28 cellular contexts compared by ENCODE assay signal in genomic region chr1:66628951-66629350, GRCh38.
"Had no signal": no experiment of that assay in that cellular context is flagged by ENCODE, and none has a peak within 500 bp of the region (broad histone marks: within the 10 kb centered on the region; RNA-seq: fewer than 3 reads in every experiment).

No MANE protein-coding gene starts in this region.

- H3K27ac ChIP-seq: left ventricle myocardium inferior, pancreas, prostate gland, skin epidermis, stomach, testis, thyroid gland, transverse colon, upper lobe of right lung had no signal

- H3K4me3 ChIP-seq: left ventricle myocardium inferior, lung, mucosa of descending colon, pancreas, prostate gland, skin epidermis, stomach, testis, thyroid gland, transverse colon, upper lobe of right lung had no signal

- H3K36me3 ChIP-seq: left ventricle myocardium inferior, pancreas, prostate gland, stomach, thyroid gland, transverse colon, upper lobe of right lung had no signal

- DNase-seq: hippocampal formation; kidney; left colon; left ventricle myocardium inferior; midbrain; mucosa of descending colon; naive thymus-derived CD4-positive, alpha-beta T cell; nucleus accumbens; pancreas; posterior cingulate gyrus; retina; right cardiac atrium; stimulated activated CD4-positive, alpha-beta T cell treated with anti-CD3 and anti-CD28 coated beads, Interleukin-12 subunit alpha, Interleukin-12 subunit beta, amount 100 ng/mL, for 4 hours; stimulated activated CD4-positive, alpha-beta T cell treated with anti-CD3 and anti-CD28 coated beads, Interleukin-15, amount 100 ng/mL, for 24 hours; stimulated activated CD4-positive, alpha-beta T cell treated with anti-CD3 and anti-CD28 coated beads, Interleukin-2, amount 100 ng/mL, for 24 hours; stimulated activated CD4-positive, alpha-beta T cell treated with anti-CD3 and anti-CD28 coated beads, Interleukin-4, amount 100 ng/mL, for 1 hour; stimulated activated naive B cell treated with anti-CD40 and anti-IgM and Interleukin-4, amounts not matched to agents 10 μg/mL and 1 μg/mL and 100 μg/mL, for 72 hours; stimulated activated naive CD8-positive, alpha-beta T cell treated with anti-CD3 and anti-CD28 coated beads, Interleukin-15, Interleukin-2, amounts not matched to agents 100 U/mL and 50 U/mL, for 24 hours; stomach; testis; thyroid gland; transverse colon; upper lobe of right lung had no signal

- H3K27me3 ChIP-seq: stomach, testis, thyroid gland, transverse colon, upper lobe of right lung had no signal

- H3K9me3 ChIP-seq: left ventricle myocardium inferior, mucosa of descending colon, pancreas, prostate gland, stomach, testis, thyroid gland, transverse colon, upper lobe of right lung had no signal

- ATAC-seq: left colon; mucosa of descending colon; naive thymus-derived CD4-positive, alpha-beta T cell; natural killer cell treated with Interleukin-12 subunit alpha and Interleukin-12 subunit beta and Interleukin-15 and Interleukin-18, amount 100 ng/mL, for 72 hours; pancreas; right cardiac atrium; sciatic nerve; stimulated activated naive B cell treated with anti-CD40 and anti-IgM and Interleukin-4, amounts not matched to agents 10 μg/mL and 1 μg/mL and 100 μg/mL, for 72 hours; stimulated activated naive CD8-positive, alpha-beta T cell treated with anti-CD3 and anti-CD28 coated beads, Interleukin-15, Interleukin-2, amounts not matched to agents 100 U/mL and 50 U/mL, for 24 hours; upper lobe of right lung had no signal

- H3K4me1 ChIP-seq: pancreas, prostate gland, testis, transverse colon had no signal
